In genomic region chr10:29955308-29955935, GRCh38 we compare ENCODE assay signal across 19 cellular contexts.
DNase-seq lines count a peak whose midpoint lies in the region; ATAC-seq, FAIRE-seq and TF ChIP-seq lines count a peak whose summit lies in the region.
"Had no signal": no experiment of that assay in that cellular context is flagged by ENCODE, and none has a peak within 500 bp of the region (broad histone marks: within the 10 kb centered on the region; RNA-seq: fewer than 3 reads in every experiment).

No MANE protein-coding gene starts in this region.

- POLR2A ChIA-PET in MCF 10A (lab: Yijun Ruan, JAX): interaction anchor here (0.7 kb wide), 1 partner anchor 59 kb away, joined by 3 read pairs; no protein-coding TSS in a partner anchor

- TF ChIP-seq POLR2A in breast epithelium (IDR thresholded peaks at IDR 0.05) (no peak), lower leg skin (IDR thresholded peaks at IDR 0.05) (no peak)

- no TSS peak for BruUV-seq in MCF 10A (replicated peaks; lab: Mats Ljungman, UMichigan)

- H4K20me1 ChIP-seq in keratinocyte (ENCODE audit: control insufficient read depth, extremely low read depth, insufficient read depth, low read length): no peaks in the 10 kb centered on the region

- DNase-seq in MCF 10A (ENCODE audit: unreplicated experiment) (peak; percentile 93), breast epithelium (ENCODE audit: low spot score in 2 of 2) (no peak), brain pericyte (ENCODE audit: low read depth, low spot score) (peak; percentile 73), keratinocyte (ENCODE audit: low read depth, low spot score) (no peak), GDM1 (lab: John Stamatoyannopoulos, UW) (no peak), lower leg skin (ENCODE audit: low spot score in 2 of 2) (no peak), ACHN (no peak)
- DNase-seq in stimulated activated naive CD8-positive, alpha-beta T cell treated with anti-CD3 and anti-CD28 coated beads, Interleukin-15, amount 100 ng/mL, for 72 hours: no peak
- DNase-seq: activated effector memory CD4-positive, alpha-beta T cell treated with anti-CD3 and anti-CD28 coated beads, Interleukin-2, amount 50 U/mL, for 16 hours; effector memory CD4-positive, alpha-beta T cell; GM23248; left cardiac atrium; naive thymus-derived CD4-positive, alpha-beta T cell; NCI-H345; stimulated activated CD4-positive, alpha-beta T cell treated with anti-CD3 and anti-CD28 coated beads, Interleukin-2, amount 100 ng/mL, for 48 hours had no signal

- H2AFZ ChIP-seq in keratinocyte (ENCODE audit: control insufficient read depth, low read length): peak overlapping the region; percentile 5
- H2AFZ ChIP-seq: GM23248 had no signal

- H3K79me2 ChIP-seq in keratinocyte (ENCODE audit: control insufficient read depth, insufficient read depth, low read length): no peaks in the 10 kb centered on the region

- no peaks in the 10 kb centered on the region for H3K9me3 Mint-ChIP-seq in MCF 10A (ENCODE audit: unreplicated experiment)
- no peaks in the 10 kb centered on the region for H3K9me3 Mint-ChIP-seq in stimulated activated naive CD8-positive, alpha-beta T cell treated with anti-CD3 and anti-CD28 coated beads, Interleukin-15, amount 100 ng/mL, for 72 hours

- H3K36me3 Mint-ChIP-seq in MCF 10A (ENCODE audit: insufficient read depth, unreplicated experiment): peaks cover 5% of the 10 kb centered on the region
- H3K36me3 Mint-ChIP-seq: naive thymus-derived CD4-positive, alpha-beta T cell had no signal

- no peak overlapping the region for H3K27ac ChIP-seq in breast epithelium
- H3K27ac ChIP-seq in keratinocyte (ENCODE audit: control insufficient read depth, insufficient read depth, low read length): no peak overlapping the region
- H3K27ac ChIP-seq: ascending aorta, GM23248, right atrium auricular region, upper lobe of left lung had no signal

- H3K4me3 Mint-ChIP-seq in MCF 10A (ENCODE audit: unreplicated experiment): no peak overlapping the region
- H3K4me3 Mint-ChIP-seq in stimulated activated naive CD8-positive, alpha-beta T cell treated with anti-CD3 and anti-CD28 coated beads, Interleukin-15, amount 100 ng/mL, for 72 hours: no peak overlapping the region
- H3K4me3 Mint-ChIP-seq: naive thymus-derived CD4-positive, alpha-beta T cell had no signal

- intact Hi-C loops in MCF 10A (cut with micrococcal nuclease): no loop called here
- intact Hi-C loops in breast epithelium (cut with DNase I; ENCODE audit: low total_unique reads): loop anchor here (2.0 kb wide), 1 partner anchor 73 kb away; no protein-coding TSS in a partner anchor
- intact Hi-C loops in lower leg skin (cut with DNase I; ENCODE audit: low total_unique reads): no loop called here

- no peak overlapping the region for H3K9ac ChIP-seq in keratinocyte (ENCODE audit: control insufficient read depth, extremely low read depth, insufficient read depth, low read length)
- H3K9ac ChIP-seq: GM23248 had no signal

- H3K9me3 ChIP-seq in breast epithelium: no peaks in the 10 kb centered on the region
- no peaks in the 10 kb centered on the region for H3K9me3 ChIP-seq in keratinocyte (ENCODE audit: control insufficient read depth, low read depth, low read length)
- H3K9me3 ChIP-seq: ascending aorta, right atrium auricular region, upper lobe of left lung had no signal

- CTCF ChIA-PET in MCF 10A (lab: Yijun Ruan, JAX): no interaction called here

- dilution Hi-C loops in keratinocyte (cut with MboI; ENCODE audit: extremely low pct_ligation_motif_present, low sequenced_read_pairs): no loop called here

- no peaks in the 10 kb centered on the region for H3K9me1 ChIP-seq in keratinocyte (ENCODE audit: control insufficient read depth, extremely low read depth, insufficient read depth, low read length)

- H3K27me3 ChIP-seq in breast epithelium (no peaks in the 10 kb centered on the region), keratinocyte (ENCODE audit: control insufficient read depth, extremely low read depth, insufficient read depth, low read length) (no peaks in the 10 kb centered on the region)
- H3K27me3 ChIP-seq: ascending aorta, right atrium auricular region, upper lobe of left lung had no signal

- peak overlapping the region; percentile 39 for H3K27ac Mint-ChIP-seq in MCF 10A (ENCODE audit: low read depth, unreplicated experiment)
- no peak overlapping the region for H3K27ac Mint-ChIP-seq in stimulated activated naive CD8-positive, alpha-beta T cell treated with anti-CD3 and anti-CD28 coated beads, Interleukin-15, amount 100 ng/mL, for 72 hours
- H3K27ac Mint-ChIP-seq: naive thymus-derived CD4-positive, alpha-beta T cell had no signal

- no peak for ATAC-seq in stimulated activated naive CD8-positive, alpha-beta T cell treated with anti-CD3 and anti-CD28 coated beads, Interleukin-15, amount 100 ng/mL, for 72 hours
- ATAC-seq: left cardiac atrium; naive thymus-derived CD4-positive, alpha-beta T cell had no signal

- H3K4me3 ChIP-seq in breast epithelium (no peak overlapping the region), keratinocyte (ENCODE audit: control insufficient read depth in 2 of 3, extremely low read depth in 1 of 3, insufficient read depth in 2 of 3, low read depth in 1 of 3, low read length in 3 of 3) (no peak overlapping the region), lower leg skin (ENCODE audit: low read depth, poor library complexity, severe bottlenecking) (no peak overlapping the region)
- H3K4me3 ChIP-seq: A549, ascending aorta, GM23248, right atrium auricular region, upper lobe of left lung had no signal

- no peaks in the 10 kb centered on the region for H3K4me1 ChIP-seq in breast epithelium
- H3K4me1 ChIP-seq in keratinocyte (ENCODE audit: control insufficient read depth, extremely low read depth, insufficient read depth, low read length): peaks cover 24% of the 10 kb centered on the region

- peaks cover 58% of the 10 kb centered on the region for H3K4me1 Mint-ChIP-seq in MCF 10A (ENCODE audit: insufficient read depth, unreplicated experiment)
- no peaks in the 10 kb centered on the region for H3K4me1 Mint-ChIP-seq in stimulated activated naive CD8-positive, alpha-beta T cell treated with anti-CD3 and anti-CD28 coated beads, Interleukin-15, amount 100 ng/mL, for 72 hours
- H3K4me1 Mint-ChIP-seq: naive thymus-derived CD4-positive, alpha-beta T cell had no signal

- H3K36me3 ChIP-seq in breast epithelium (no peaks in the 10 kb centered on the region), keratinocyte (ENCODE audit: control insufficient read depth in 2 of 2, extremely low read depth in 1 of 2, insufficient read depth in 2 of 2, low read length in 2 of 2) (no peaks in the 10 kb centered on the region)
- H3K36me3 ChIP-seq: ascending aorta, right atrium auricular region, upper lobe of left lung had no signal

- no peak for FAIRE-seq in keratinocyte (lab: Jason Lieb, UNC)
- FAIRE-seq: A549 had no signal

- in situ Hi-C loops in ACHN (cut with HindIII; ENCODE audit: low pct_ligation_motif_present, low pct_unique_long_range_greater_than_20kb, low sequenced_read_pairs): no loop called here

- H3K27me3 Mint-ChIP-seq in MCF 10A (ENCODE audit: insufficient read depth, unreplicated experiment): no peaks in the 10 kb centered on the region
- peaks cover 4% of the 10 kb centered on the region for H3K27me3 Mint-ChIP-seq in stimulated activated naive CD8-positive, alpha-beta T cell treated with anti-CD3 and anti-CD28 coated beads, Interleukin-15, amount 100 ng/mL, for 72 hours

- TF ChIP-seq CTCF in MCF 10A (IDR thresholded peaks at IDR 0.05; ENCODE audit: unreplicated experiment) (no peak), breast epithelium (IDR thresholded peaks at IDR 0.05) (no peak), keratinocyte (optimal IDR thresholded peaks at IDR 0.05 in 1 of 3, IDR thresholded peaks at IDR 0.05 in 1 of 3, conservative IDR thresholded peaks at IDR 0.05 in 1 of 3; ENCODE audit: extremely low read depth in 1 of 3, insufficient read depth in 2 of 3, low read length in 3 of 3) (no peak), lower leg skin (IDR thresholded peaks at IDR 0.05) (no peak)

- WGBS in lower leg skin, 2 donors: 64 to 73% methylated on average over 5 of the region's 5 CpGs

- no peak overlapping the region for H3K4me2 ChIP-seq in keratinocyte (ENCODE audit: control insufficient read depth, extremely low read depth, insufficient read depth, low read depth, low read length)
- H3K4me2 ChIP-seq: A549 had no signal

Comparison
In these comparisons a context has a peak if more than half of its experiments do, and no peak if none do; other contexts are left out.
1. DNase-seq: peak in MCF 10A (single experiment) and brain pericyte (single experiment); none in breast epithelium (0 of 2), keratinocyte (single experiment), GDM1 (single experiment), lower leg skin (0 of 2), ACHN (single experiment) and stimulated activated naive CD8-positive, alpha-beta T cell treated with anti-CD3 and anti-CD28 coated beads, Interleukin-15, amount 100 ng/mL, for 72 hours (0 of 2).